ENCODE assay signal across 25 cellular contexts in genomic region chr3:153925826-153926514, GRCh38.
A peak's percentile ranks its signal among the peaks of the same experiment; 100 is the strongest.
DNase-seq lines count a peak whose midpoint lies in the region; TF ChIP-seq lines count a peak whose summit lies in the region.
"Had no signal": no experiment of that assay in that cellular context is flagged by ENCODE, and none has a peak within 500 bp of the region (broad histone marks: within the 10 kb centered on the region; RNA-seq: fewer than 3 reads in every experiment).

No MANE protein-coding gene starts in this region.

- no peak for TF ChIP-seq CTCF in AG10803 (conservative IDR thresholded peaks at IDR 0.05; ENCODE audit: low read length)
- TF ChIP-seq CTCF in fibroblast of villous mesenchyme (IDR thresholded peaks at IDR 0.05; ENCODE audit: insufficient read depth, low read depth, low read length): no peak
- TF ChIP-seq CTCF in lower leg skin (IDR thresholded peaks at IDR 0.05): no peak

- DNase-seq in AG10803 (ENCODE audit: low read depth) (peak; percentile 51), adipocyte (ENCODE audit: low read depth) (no peak), fibroblast of villous mesenchyme (ENCODE audit: low read depth) (peak; percentile 1), stromal cell of bone marrow (ENCODE audit: low read depth) (peak; percentile 38), NCI-H524 treated with DMSO at 0.1 percent for 48 hours (lab: John Stamatoyannopoulos, UW) (no peak), lower leg skin (ENCODE audit: low spot score in 2 of 2) (no peak), amygdala (lab: John Stamatoyannopoulos, UW) (no peak)
- DNase-seq in activated CD4-positive, alpha-beta T cell treated with anti-CD3 and anti-CD28 coated beads, Interleukin-2, amount 50 U/mL, for 4 hours: no peak
- DNase-seq: 8988T; ACHN; CD4-positive, CD25-positive, alpha-beta regulatory T cell; DMS153; DND-41; HCEC 1CT; MM.1S; NCI-H1048; NCI-H1417; NCI-H1694; NCI-H2029 treated with DMSO at 0.1 percent for 48 hours; NCI-H446 treated with DMSO at 0.1 percent for 48 hours; NCI-H526 treated with DMSO at 0.1 percent for 48 hours; PC-9; SJCRH30 had no signal

- H3K27me3 ChIP-seq in adipocyte (replicated peaks; ENCODE audit: control insufficient read depth, insufficient read depth, low read length): no peaks in the 10 kb centered on the region
- H3K27me3 ChIP-seq: BLaER1, SJCRH30 had no signal

- no peaks in the 10 kb centered on the region for H3K36me3 ChIP-seq in adipocyte (ENCODE audit: control insufficient read depth, insufficient read depth, low read length, severe bottlenecking)
- H3K36me3 ChIP-seq: BLaER1, SJCRH30 had no signal

- no peak for TF ChIP-seq POLR2A in lower leg skin (IDR thresholded peaks at IDR 0.05)

- no peaks in the 10 kb centered on the region for H3K9me3 ChIP-seq in adipocyte (ENCODE audit: control insufficient read depth, low read length)
- H3K9me3 ChIP-seq: BLaER1, SJCRH30 had no signal

- H3K4me3 ChIP-seq in AG10803 (ENCODE audit: low read length) (no peak overlapping the region), adipocyte (ENCODE audit: low read length) (peak overlapping the region; percentile 20), fibroblast of villous mesenchyme (ENCODE audit: low read depth, low read length) (no peak overlapping the region), lower leg skin (ENCODE audit: low read depth, poor library complexity, severe bottlenecking) (no peak overlapping the region)
- H3K4me3 ChIP-seq: BLaER1, PC-9, SJCRH30 had no signal

- peak overlapping the region; percentile 10 for H3K9ac ChIP-seq in adipocyte (ENCODE audit: low read length)
- H3K9ac ChIP-seq: BLaER1, KMS-11 had no signal

- WGBS in lower leg skin, 2 donors: 65 to 71% methylated on average over 2 of the region's 2 CpGs

- intact Hi-C loops in lower leg skin (cut with DNase I; ENCODE audit: low total_unique reads): no loop called here

- peaks cover 17% of the 10 kb centered on the region for H3K4me1 ChIP-seq in adipocyte (ENCODE audit: control insufficient read depth, insufficient read depth, low read length)
- H3K4me1 ChIP-seq: BLaER1, SJCRH30 had no signal

Comparison
In these comparisons a context has a peak if more than half of its experiments do, and no peak if none do; other contexts are left out.
1. DNase-seq: peak in AG10803 (single experiment), fibroblast of villous mesenchyme (single experiment) and stromal cell of bone marrow (single experiment); none in adipocyte (single experiment), NCI-H524 treated with DMSO at 0.1 percent for 48 hours (single experiment), lower leg skin (0 of 2), amygdala (0 of 56) and activated CD4-positive, alpha-beta T cell treated with anti-CD3 and anti-CD28 coated beads, Interleukin-2, amount 50 U/mL, for 4 hours (0 of 2).